In the genomic region with DNA sequence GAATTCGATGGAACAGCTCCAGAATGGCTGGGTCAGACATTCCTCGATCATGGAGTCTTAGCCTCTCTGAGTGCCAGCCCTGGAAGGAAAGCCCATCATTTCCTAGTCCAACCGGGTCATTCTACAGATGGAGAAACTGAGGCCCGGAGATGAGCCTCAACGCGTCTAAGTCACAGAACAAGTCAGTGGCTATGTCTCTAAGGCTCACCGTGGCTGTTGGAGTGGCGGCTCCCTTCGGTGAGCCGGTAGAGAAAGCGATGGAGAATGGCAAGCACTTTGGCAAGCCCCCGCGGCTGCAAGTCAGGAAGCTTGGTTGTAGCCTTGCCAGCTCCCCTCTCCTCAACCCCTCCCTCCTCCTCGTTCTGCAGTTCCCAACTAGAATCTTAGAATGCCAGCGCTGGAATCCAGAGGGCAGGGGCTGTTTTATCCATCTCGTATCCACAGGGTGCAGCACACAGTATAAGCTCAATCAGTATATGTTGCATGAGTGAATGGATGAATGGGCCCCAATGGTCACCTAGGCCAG, we compare ENCODE assay signal across 1 cellular context.
TF ChIP-seq lines count a peak whose summit lies in the region.

No MANE protein-coding gene starts in this region.

TF ChIP-seq in H1, 55 proteins besides CTCF, POLR2A, EP300 and RAD21:
- TF ChIP-seq POU5F1 (IDR thresholded peaks at IDR 0.05; ENCODE audit: low read depth, low read length), result no peak
- no peak for TF ChIP-seq BACH1 (IDR thresholded peaks at IDR 0.05; ENCODE audit: low read length)
- 0 out of 2 replicates have a peak, but pooled peaks have one; percentile 21 for TF ChIP-seq TAF1 (IDR thresholded peaks at IDR 0.05; ENCODE audit: low read depth, low read length)
- TF ChIP-seq TBP (IDR thresholded peaks at IDR 0.05; ENCODE audit: low read depth, low read length), result no peak
- no peak for TF ChIP-seq CBX8 (IDR thresholded peaks at IDR 0.05; ENCODE audit: borderline replicate concordance, low read depth, low read length)
- TF ChIP-seq BCL11A (IDR thresholded peaks at IDR 0.05; ENCODE audit: low read depth in 2 of 2, low read length in 2 of 2), result no peak
- no peak for TF ChIP-seq RBBP5 (IDR thresholded peaks at IDR 0.05; ENCODE audit: borderline replicate concordance, low read depth, low read length)
- no peak for TF ChIP-seq EGR1 (IDR thresholded peaks at IDR 0.05; ENCODE audit: borderline replicate concordance, low read depth, low read length)
- TF ChIP-seq HDAC6 (IDR thresholded peaks at IDR 0.05; ENCODE audit: low read depth, low read length), result no peak
- TF ChIP-seq MAFK (IDR thresholded peaks at IDR 0.05; ENCODE audit: low read depth, low read length), result no peak
- no peak for TF ChIP-seq GABPA (IDR thresholded peaks at IDR 0.05; ENCODE audit: borderline replicate concordance, insufficient read depth, low read length)
- no peak for TF ChIP-seq ASH2L (IDR thresholded peaks at IDR 0.05; ENCODE audit: low read length)
- TF ChIP-seq SP2 (IDR thresholded peaks at IDR 0.05; ENCODE audit: low read length), result no peak
- TF ChIP-seq SUZ12 (IDR thresholded peaks at IDR 0.05; ENCODE audit: low read length), result no peak; the same call in 1 of the 2 replicates
- TF ChIP-seq SRF (IDR thresholded peaks at IDR 0.05; ENCODE audit: low read depth, low read length), result no peak
- no peak for TF ChIP-seq MAX (IDR thresholded peaks at IDR 0.05)
- no peak for TF ChIP-seq NRF1 (IDR thresholded peaks at IDR 0.05; ENCODE audit: low read depth, low read length)
- TF ChIP-seq SP4 (IDR thresholded peaks at IDR 0.05; ENCODE audit: low read length), result no peak
- TF ChIP-seq KDM1A (IDR thresholded peaks at IDR 0.05; ENCODE audit: borderline replicate concordance, low read length), result peak; percentile 95
- no peak for TF ChIP-seq SAP30 (IDR thresholded peaks at IDR 0.05; ENCODE audit: insufficient read depth, insufficient replicate concordance, low read length)
- TF ChIP-seq CEBPB (IDR thresholded peaks at IDR 0.05; ENCODE audit: low read depth, low read length), result no peak
- TF ChIP-seq KDM4A (IDR thresholded peaks at IDR 0.05; ENCODE audit: low read depth, low read length, severe bottlenecking), result no peak
- TF ChIP-seq TAF7 (optimal IDR thresholded peaks at IDR 0.05; ENCODE audit: borderline replicate concordance, low read depth, low read length), result no peak
- no peak for TF ChIP-seq USF2 (IDR thresholded peaks at IDR 0.05; ENCODE audit: low read length)
- TF ChIP-seq BRCA1 (IDR thresholded peaks at IDR 0.05; ENCODE audit: low read depth, low read length), result no peak
- TF ChIP-seq JUN (IDR thresholded peaks at IDR 0.05; ENCODE audit: low read depth, low read length), result no peak
- TF ChIP-seq TCF12 (IDR thresholded peaks at IDR 0.05; ENCODE audit: low read depth, low read length), result no peak
- TF ChIP-seq GTF2F1 (IDR thresholded peaks at IDR 0.05; ENCODE audit: borderline replicate concordance, low read depth, low read length), result no peak
- no peak for TF ChIP-seq RFX5 (IDR thresholded peaks at IDR 0.05; ENCODE audit: borderline replicate concordance, low read depth, low read length)
- TF ChIP-seq ATF3 (IDR thresholded peaks at IDR 0.05; ENCODE audit: insufficient read depth, low read depth, low read length), result no peak
- no peak for TF ChIP-seq SIN3A (conservative IDR thresholded peaks at IDR 0.05 in 1 of 2, IDR thresholded peaks at IDR 0.05 in 1 of 2; ENCODE audit: low read depth in 1 of 2, low read length in 2 of 2)
- TF ChIP-seq TEAD4 (IDR thresholded peaks at IDR 0.05; ENCODE audit: low read depth, low read length), result peak; percentile 81; the same call in 1 of the 2 replicates
- no peak for TF ChIP-seq NANOG (IDR thresholded peaks at IDR 0.05; ENCODE audit: insufficient read depth, low read depth, low read length, poor library complexity, severe bottlenecking)
- TF ChIP-seq SP1 (IDR thresholded peaks at IDR 0.05; ENCODE audit: low read depth, low read length), result 0 out of 2 replicates have a peak, but pooled peaks have one; percentile 3
- no peak for TF ChIP-seq EZH2 (IDR thresholded peaks at IDR 0.05; ENCODE audit: low read depth, low read length, severe bottlenecking)
- no peak for TF ChIP-seq CHD7 (IDR thresholded peaks at IDR 0.05; ENCODE audit: insufficient replicate concordance, low read length)
- no peak for TF ChIP-seq SIRT6 (IDR thresholded peaks at IDR 0.05; ENCODE audit: low read length)
- no peak for TF ChIP-seq E2F6 (IDR thresholded peaks at IDR 0.05)
- no peak for TF ChIP-seq ZNF274 (IDR thresholded peaks at IDR 0.05; ENCODE audit: borderline replicate concordance, extremely low read depth, low read length)
- TF ChIP-seq CBX5 (IDR thresholded peaks at IDR 0.05; ENCODE audit: low read depth, low read length), result no peak
- no peak for TF ChIP-seq POLR2AphosphoS5 (IDR thresholded peaks at IDR 0.05; ENCODE audit: low read depth, low read length)
- TF ChIP-seq CREB1 (IDR thresholded peaks at IDR 0.05), result no peak
- no peak for TF ChIP-seq KDM5A (IDR thresholded peaks at IDR 0.05; ENCODE audit: low read length)
- TF ChIP-seq, protein P1, sequence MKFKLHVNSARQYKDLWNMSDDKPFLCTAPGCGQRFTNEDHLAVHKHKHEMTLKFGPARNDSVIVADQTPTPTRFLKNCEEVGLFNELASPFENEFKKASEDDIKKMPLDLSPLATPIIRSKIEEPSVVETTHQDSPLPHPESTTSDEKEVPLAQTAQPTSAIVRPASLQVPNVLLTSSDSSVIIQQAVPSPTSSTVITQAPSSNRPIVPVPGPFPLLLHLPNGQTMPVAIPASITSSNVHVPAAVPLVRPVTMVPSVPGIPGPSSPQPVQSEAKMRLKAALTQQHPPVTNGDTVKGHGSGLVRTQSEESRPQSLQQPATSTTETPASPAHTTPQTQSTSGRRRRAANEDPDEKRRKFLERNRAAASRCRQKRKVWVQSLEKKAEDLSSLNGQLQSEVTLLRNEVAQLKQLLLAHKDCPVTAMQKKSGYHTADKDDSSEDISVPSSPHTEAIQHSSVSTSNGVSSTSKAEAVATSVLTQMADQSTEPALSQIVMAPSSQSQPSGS (IDR thresholded peaks at IDR 0.05; ENCODE audit: low read length), result no peak
- peak in 1 of 2 experiments; percentile 68; a peak in 2 of 4 replicates for TF ChIP-seq HDAC2 (IDR thresholded peaks at IDR 0.05; ENCODE audit: borderline replicate concordance in 1 of 2, low read depth in 2 of 2, low read length in 2 of 2)
- no peak for TF ChIP-seq RNF2 (IDR thresholded peaks at IDR 0.05; ENCODE audit: borderline replicate concordance, low read depth, low read length, missing control alignments, poor library complexity, severe bottlenecking)
- no peak for TF ChIP-seq SIX5 (IDR thresholded peaks at IDR 0.05; ENCODE audit: low read depth, low read length)
- TF ChIP-seq YY1 (IDR thresholded peaks at IDR 0.05; ENCODE audit: low read depth, low read length), result peak; percentile 34; the same call in 1 of the 2 replicates
- TF ChIP-seq CTBP2 (IDR thresholded peaks at IDR 0.05; ENCODE audit: borderline replicate concordance, insufficient read depth, insufficient read length, low read length), result no peak
- TF ChIP-seq JUND (IDR thresholded peaks at IDR 0.05; ENCODE audit: low read length), result no peak
- TF ChIP-seq FOSL1 (IDR thresholded peaks at IDR 0.05; ENCODE audit: insufficient read depth, low read depth, low read length), result no peak
- TF ChIP-seq PHF8 (conservative IDR thresholded peaks at IDR 0.05; ENCODE audit: low read depth, low read length), result no peak; the same call in 1 of the 2 replicates
